10 cellular contexts compared by ENCODE assay signal in the genomic region with DNA sequence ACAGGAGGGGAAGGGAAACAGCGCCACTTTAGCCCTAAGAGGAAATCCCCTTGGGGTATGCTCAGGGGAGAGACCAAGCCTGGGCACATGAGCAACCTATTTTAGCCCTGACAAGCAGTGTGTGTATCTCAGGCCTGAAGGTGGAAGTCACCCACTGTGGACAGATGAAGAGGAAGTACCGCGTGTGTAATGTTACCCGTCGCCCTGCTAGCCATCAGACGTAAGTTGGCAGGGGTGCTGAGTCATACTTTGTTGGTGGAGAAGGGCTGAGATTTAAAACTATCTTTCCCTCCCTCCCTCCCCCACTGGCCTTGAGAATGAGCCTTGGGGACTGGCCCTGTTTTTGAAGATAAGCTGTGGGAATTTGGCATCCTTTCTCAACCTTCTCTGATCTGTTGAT. TPM values are rescaled to one million over a fixed set of nuclear protein-coding genes. Genes with fewer than 3 reads are reported as not detected.
A peak's percentile ranks its signal among the peaks of the same experiment; 100 is the strongest.
DNase-seq lines count a peak whose midpoint lies in the region; TF ChIP-seq lines count a peak whose summit lies in the region.
"Had no signal": no experiment of that assay in that cellular context is flagged by ENCODE, and none has a peak within 500 bp of the region (broad histone marks: within the 10 kb centered on the region; RNA-seq: fewer than 3 reads in every experiment).

No MANE protein-coding gene starts in this region.

- intact Hi-C loops in testis (cut with DNase I; ENCODE audit: low total_unique reads): no loop called here

- H3K4me1 Mint-ChIP-seq in activated T-cell treated with anti-CD3 and anti-CD28 coated beads, Interleukin-2, amount 50 U/mL, for 24 hours (ENCODE audit: low read depth): peaks cover 3% of the 10 kb centered on the region
- H3K4me1 Mint-ChIP-seq: activated naive CD8-positive, alpha-beta T cell treated with anti-CD3 and anti-CD28 coated beads, Interleukin-2, amount 10 ng/mL, durations not matched to agents 7 days and 5 days had no signal

- H3K4me3 ChIP-seq in fibroblast of villous mesenchyme (ENCODE audit: low read depth, low read length) (no peak overlapping the region), testis (no peak overlapping the region), MG63 (no peak overlapping the region)

- H3K36me3 ChIP-seq in testis (ENCODE audit: low read depth, missing control alignments) (no peaks in the 10 kb centered on the region), MG63 (peaks cover 11% of the 10 kb centered on the region)

- H3K36me3 Mint-ChIP-seq in activated T-cell treated with anti-CD3 and anti-CD28 coated beads, Interleukin-2, amount 50 U/mL, for 24 hours (ENCODE audit: low read depth): peaks cover 86% of the 10 kb centered on the region

- H3K9me3 Mint-ChIP-seq in activated T-cell treated with anti-CD3 and anti-CD28 coated beads, Interleukin-2, amount 50 U/mL, for 24 hours: no peaks in the 10 kb centered on the region
- H3K9me3 Mint-ChIP-seq: activated naive CD8-positive, alpha-beta T cell treated with anti-CD3 and anti-CD28 coated beads, Interleukin-2, amount 10 ng/mL, durations not matched to agents 7 days and 5 days had no signal

- H3K27ac Mint-ChIP-seq in activated T-cell treated with anti-CD3 and anti-CD28 coated beads, Interleukin-2, amount 50 U/mL, for 24 hours: peak overlapping the region; percentile 59
- H3K27ac Mint-ChIP-seq: activated naive CD8-positive, alpha-beta T cell treated with anti-CD3 and anti-CD28 coated beads, Interleukin-2, amount 10 ng/mL, durations not matched to agents 7 days and 5 days had no signal

- no peaks in the 10 kb centered on the region for H3K27me3 Mint-ChIP-seq in activated T-cell treated with anti-CD3 and anti-CD28 coated beads, Interleukin-2, amount 50 U/mL, for 24 hours
- H3K27me3 Mint-ChIP-seq: activated naive CD8-positive, alpha-beta T cell treated with anti-CD3 and anti-CD28 coated beads, Interleukin-2, amount 10 ng/mL, durations not matched to agents 7 days and 5 days had no signal

- no peak overlapping the region for H3K4me3 Mint-ChIP-seq in activated T-cell treated with anti-CD3 and anti-CD28 coated beads, Interleukin-2, amount 50 U/mL, for 24 hours
- H3K4me3 Mint-ChIP-seq: activated naive CD8-positive, alpha-beta T cell treated with anti-CD3 and anti-CD28 coated beads, Interleukin-2, amount 10 ng/mL, durations not matched to agents 7 days and 5 days had no signal

- 61 to 73% methylated on average over 6 of the region's 6 CpGs for WGBS in testis, 2 donors

- H3K9me3 ChIP-seq in testis (no peaks in the 10 kb centered on the region), MG63 (no peaks in the 10 kb centered on the region)

- no peak for TF ChIP-seq CTCF in fibroblast of villous mesenchyme (IDR thresholded peaks at IDR 0.05; ENCODE audit: insufficient read depth, low read depth, low read length)
- no peak for TF ChIP-seq CTCF in testis (IDR thresholded peaks at IDR 0.05)

- H3K27me3 ChIP-seq in testis: no peaks in the 10 kb centered on the region
- no peaks in the 10 kb centered on the region for H3K27me3 ChIP-seq in MG63

- TF ChIP-seq POLR2A in testis (IDR thresholded peaks at IDR 0.05): no peak

- DNase-seq in activated T-cell treated with anti-CD3 and anti-CD28 coated beads, Interleukin-2, amount 50 U/mL, for 24 hours: no peak
- no peak for DNase-seq in activated T-cell treated with anti-CD3 and anti-CD28 coated beads for 4 hours
- DNase-seq in NAMALWA (ENCODE audit: low spot score): peak; percentile 34
- peak; percentile 56 for DNase-seq in fibroblast of villous mesenchyme (ENCODE audit: low read depth)
- peak; percentile 56 for DNase-seq in testis
- DNase-seq in activated CD8-positive, alpha-beta memory T cell treated with anti-CD3 and anti-CD28 coated beads for 24 hours: no peak
- DNase-seq in MG63: no peak
- DNase-seq in stimulated activated CD4-positive, alpha-beta T cell treated with anti-CD3 and anti-CD28 coated beads, Interleukin-4, amount 100 ng/mL, for 1 hour: no peak
- DNase-seq: activated naive CD8-positive, alpha-beta T cell treated with anti-CD3 and anti-CD28 coated beads, Interleukin-2, amount 10 ng/mL, durations not matched to agents 7 days and 5 days had no signal

- H3K4me1 ChIP-seq in testis: peaks cover 9% of the 10 kb centered on the region

- H3K27ac ChIP-seq in testis: no peak overlapping the region
- H3K27ac ChIP-seq: KMS-11 had no signal

RNA-seq across cellular contexts. Expression of a gene that starts 11.2 kb away (rescaled TPM):
- total RNA-seq in fibroblast of villous mesenchyme (16.4 TPM in 2 replicates), testis (10 to 100 TPM; 32.3 to 41.9 TPM)
- 11.5 TPM for polyA plus RNA-seq in testis (ENCODE audit: insufficient read depth, low read depth, low replicate concordance)
- 3.6 and 8.8 TPM in 2 replicates for total RNA-seq in MG63 (2014; rRNA removed; shearing (Covaris generic); ENCODE audit: low replicate concordance)

RNA-seq across cellular contexts. Expression of a gene that starts 36.7 kb away (rescaled TPM):
- total RNA-seq in fibroblast of villous mesenchyme: 12.9 and 16.8 TPM in 2 replicates
- 10 to 100 TPM; 42.6 to 47.2 TPM for total RNA-seq in testis
- 22.4 TPM for polyA plus RNA-seq in testis (ENCODE audit: insufficient read depth, low read depth, low replicate concordance)
- 4.3 and 31.5 TPM in 2 replicates for total RNA-seq in MG63 (2014; rRNA removed; shearing (Covaris generic); ENCODE audit: low replicate concordance)

Comparison
In these comparisons a context has a peak if more than half of its experiments do, and no peak if none do; other contexts are left out.
1. DNase-seq: peak in NAMALWA (single experiment), fibroblast of villous mesenchyme (single experiment) and testis (single experiment); none in activated T-cell treated with anti-CD3 and anti-CD28 coated beads, Interleukin-2, amount 50 U/mL, for 24 hours (single experiment), activated T-cell treated with anti-CD3 and anti-CD28 coated beads for 4 hours (single experiment), activated CD8-positive, alpha-beta memory T cell treated with anti-CD3 and anti-CD28 coated beads for 24 hours (single experiment), MG63 (single experiment) and stimulated activated CD4-positive, alpha-beta T cell treated with anti-CD3 and anti-CD28 coated beads, Interleukin-4, amount 100 ng/mL, for 1 hour (single experiment).